In genomic region chr22:40050258-40050657, GRCh38 we compare ENCODE assay signal across 1 cellular context.
TF ChIP-seq lines count a peak whose summit lies in the region.

No MANE protein-coding gene starts in this region.

TF ChIP-seq in GM12878, 131 proteins besides CTCF, POLR2A, EP300 and RAD21 (continued from another document and continues in another):
- TF ChIP-seq IKZF1 (conservative IDR thresholded peaks at IDR 0.05) = peak; percentile 62; the same call in 1 of the 2 replicates
- TF ChIP-seq SRF (IDR thresholded peaks at IDR 0.05; ENCODE audit: low read depth in 2 of 2, low read length in 2 of 2) = 0 out of 4 replicates have a peak, but pooled peaks of 1 of the 2 experiments have one; percentile 28
- TF ChIP-seq MTA2 (IDR thresholded peaks at IDR 0.05; ENCODE audit: low read depth) = peak; percentile 48
- no peak for TF ChIP-seq PKNOX1 (IDR thresholded peaks at IDR 0.05)
- no peak for TF ChIP-seq ZBTB11 (CRISPR knock-in tag; IDR thresholded peaks at IDR 0.05)
- no peak for TF ChIP-seq PRDM15 (CRISPR knock-in tag; IDR thresholded peaks at IDR 0.05)
- 0 out of 2 replicates have a peak, but pooled peaks have one; percentile 35 for TF ChIP-seq MLLT1 (IDR thresholded peaks at IDR 0.05)
- no peak for TF ChIP-seq REST (IDR thresholded peaks at IDR 0.05; ENCODE audit: low read depth, low read length)
- peak; percentile 84; the same call in 1 of the 2 replicates for TF ChIP-seq ZNF217 (IDR thresholded peaks at IDR 0.05)
- TF ChIP-seq FOXM1 (IDR thresholded peaks at IDR 0.05; ENCODE audit: low read depth, low read length) = peak; percentile 71
- TF ChIP-seq PBX3 (IDR thresholded peaks at IDR 0.05; ENCODE audit: insufficient replicate concordance, low read depth, low read length) = no peak
- no peak for TF ChIP-seq SMAD1 (IDR thresholded peaks at IDR 0.05; ENCODE audit: low read depth, partially characterized antibody)
- TF ChIP-seq IKZF2 (IDR thresholded peaks at IDR 0.05) = peak; percentile 67 to 81
- peak; percentile 85 for TF ChIP-seq TBL1XR1 (IDR thresholded peaks at IDR 0.05; ENCODE audit: low read depth, low read length)
- TF ChIP-seq SUPT20H (IDR thresholded peaks at IDR 0.05; ENCODE audit: borderline replicate concordance, control insufficient read depth, low read depth, low read length) = no peak
- TF ChIP-seq E2F8 (IDR thresholded peaks at IDR 0.05; ENCODE audit: low read depth, partially characterized antibody) = no peak
- peak; percentile 98 for TF ChIP-seq IRF4 (IDR thresholded peaks at IDR 0.05; ENCODE audit: low read depth, low read length)
- TF ChIP-seq FOS (IDR thresholded peaks at IDR 0.05; ENCODE audit: borderline replicate concordance, extremely low read depth, insufficient read length) = no peak
- TF ChIP-seq CBX3 (IDR thresholded peaks at IDR 0.05; ENCODE audit: borderline replicate concordance, low read depth) = no peak
- TF ChIP-seq NBN (IDR thresholded peaks at IDR 0.05) = peak; percentile 68
- peak; percentile 68; the same call in 1 of the 2 replicates for TF ChIP-seq TCF3 (IDR thresholded peaks at IDR 0.05; ENCODE audit: borderline replicate concordance, insufficient read depth, low read depth, low read length)
- no peak for TF ChIP-seq ZNF592 (IDR thresholded peaks at IDR 0.05)
- TF ChIP-seq SKIL (IDR thresholded peaks at IDR 0.05; ENCODE audit: low read depth, poor library complexity, severe bottlenecking) = peak; percentile 47
- 0 out of 2 replicates have a peak, but pooled peaks have one; percentile 18 for TF ChIP-seq GATAD2B (conservative IDR thresholded peaks at IDR 0.05; ENCODE audit: low read depth)
- no peak for TF ChIP-seq BMI1 (IDR thresholded peaks at IDR 0.05; ENCODE audit: borderline replicate concordance)
- peak; percentile 80 for TF ChIP-seq EED (IDR thresholded peaks at IDR 0.05; ENCODE audit: low read depth)
